33 cellular contexts compared by ENCODE assay signal in genomic region chr3:46022909-46023785, GRCh38. TPM values are rescaled to one million over a fixed set of nuclear protein-coding genes. Genes with fewer than 3 reads are reported as not detected.
"Had no signal": no experiment of that assay in that cellular context is flagged by ENCODE, and none has a peak within 500 bp of the region (broad histone marks: within the 10 kb centered on the region; RNA-seq: fewer than 3 reads in every experiment).

No MANE protein-coding gene starts in this region.

- H3K9me3 Mint-ChIP-seq: central memory CD8-positive, alpha-beta T cell had no signal

- H3K4me3 ChIP-seq: MG63, SK-N-MC had no signal

- H3K27me3 Mint-ChIP-seq: activated B cell treated with CpG ODN at 0.5 μM for 24 hours; activated naive CD8-positive, alpha-beta T cell; activated T-helper 17 cell treated with anti-CD3 and anti-CD28 coated beads, Interleukin-2, amount 50 U/mL, for 72 hours; central memory CD8-positive, alpha-beta T cell had no signal

- H3K4me1 Mint-ChIP-seq: activated B cell treated with CpG ODN at 0.5 μM for 24 hours, brain, T-cell had no signal

- FAIRE-seq: astrocyte, TTC549 had no signal

- H3K27ac Mint-ChIP-seq: activated B cell treated with CpG ODN at 0.5 μM for 24 hours; activated CD4-positive, alpha-beta memory T cell treated with anti-CD3 and anti-CD28 coated beads, Interleukin-2, amount 10 ng/mL, durations not matched to agents 7 days and 5 days; activated naive CD4-positive, alpha-beta T cell treated with anti-CD3 and anti-CD28 coated beads for 36 hours; activated naive CD8-positive, alpha-beta T cell; activated T-helper 17 cell treated with anti-CD3 and anti-CD28 coated beads, Interleukin-2, amount 50 U/mL, for 72 hours; brain; T-cell had no signal

- H3K4me3 Mint-ChIP-seq: activated B cell treated with CpG ODN at 0.5 μM for 24 hours; activated CD4-positive, alpha-beta memory T cell treated with anti-CD3 and anti-CD28 coated beads, Interleukin-2, amount 10 ng/mL, durations not matched to agents 7 days and 5 days; activated naive CD4-positive, alpha-beta T cell treated with anti-CD3 and anti-CD28 coated beads for 36 hours; activated naive CD8-positive, alpha-beta T cell; activated T-helper 17 cell treated with anti-CD3 and anti-CD28 coated beads, Interleukin-2, amount 50 U/mL, for 72 hours; brain; central memory CD8-positive, alpha-beta T cell; T-cell had no signal

- ATAC-seq: activated T-helper 17 cell treated with anti-CD3 and anti-CD28 coated beads, Interleukin-2, amount 50 U/mL, for 72 hours; T-cell had no signal

- H3K27ac ChIP-seq: SK-N-MC had no signal

- H3K36me3 ChIP-seq: MG63 had no signal

- H3K36me3 Mint-ChIP-seq: brain, T-cell had no signal

- DNase-seq: activated B cell treated with CpG ODN at 0.5 μM for 24 hours; activated CD4-positive, alpha-beta memory T cell treated with anti-CD3 and anti-CD28 coated beads, Interleukin-2, amount 10 ng/mL, durations not matched to agents 7 days and 5 days; activated CD4-positive, alpha-beta T cell treated with anti-CD3 and anti-CD28 coated beads for 1 hour; activated CD4-positive, alpha-beta T cell treated with anti-CD3 and anti-CD28 coated beads, Interleukin-2, amount 50 U/mL, for 1 hour; activated gamma-delta T cell; activated naive CD4-positive, alpha-beta T cell treated with anti-CD3 and anti-CD28 coated beads for 36 hours; activated T-cell treated with anti-CD3 and anti-CD28 coated beads for 4 hours; activated T-cell treated with anti-CD3 and anti-CD28 coated beads, Interleukin-2, amount 50 U/mL, for 48 hours; amygdala; MG63; MV-4-11; NCI-H1092 treated with DMSO at 0.1 percent for 48 hours; NCI-H1417 treated with DMSO at 0.1 percent for 48 hours; NCI-H1694; NCI-H2029 treated with DMSO at 0.1 percent for 48 hours; NCI-H345; NCI-H510A; NCI-H526 treated with DMSO at 0.1 percent for 48 hours; NCI-H82; SIG-M5; T-cell; T-helper 2 cell; T1000 had no signal

- H3K27me3 ChIP-seq: MG63 had no signal

RNA-seq across cellular contexts. Expression of gene XCR1, which starts 4.1 kb away (rescaled TPM):
- total RNA-seq: activated B cell treated with CpG ODN at 0.5 μM for 24 hours; activated CD4-positive, alpha-beta memory T cell treated with anti-CD3 and anti-CD28 coated beads, Interleukin-2, amount 10 ng/mL, durations not matched to agents 7 days and 5 days; activated CD8-positive, alpha-beta memory T cell treated with anti-CD3 and anti-CD28 coated beads for 36 hours; activated naive CD4-positive, alpha-beta T cell treated with anti-CD3 and anti-CD28 coated beads for 36 hours; astrocyte; OCI-LY7; RPMI7951 had no signal
